Comparison of ENCODE assay signal across 8 cellular contexts in the genomic region with DNA sequence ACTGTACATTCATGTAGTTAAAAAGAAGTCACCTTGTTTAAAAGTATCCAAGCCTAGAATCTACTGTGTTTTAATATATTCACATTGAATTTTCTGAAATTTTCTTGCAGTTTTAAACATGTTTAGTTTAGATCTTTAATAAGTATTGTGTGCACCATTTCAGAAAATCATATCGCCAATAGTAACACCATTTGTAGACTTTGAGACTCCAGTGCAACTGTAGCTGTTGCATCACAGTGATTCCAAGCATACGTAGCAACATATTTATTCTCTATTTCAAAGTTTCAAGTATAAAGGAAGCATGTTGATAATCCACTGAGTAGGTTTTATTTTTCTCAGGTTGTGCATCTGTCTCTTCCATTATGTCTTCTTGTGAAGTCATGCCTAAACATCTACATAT.
"Had no signal": no experiment of that assay in that cellular context is flagged by ENCODE, and none has a peak within 500 bp of the region (broad histone marks: within the 10 kb centered on the region; RNA-seq: fewer than 3 reads in every experiment).

No MANE protein-coding gene starts in this region.

- FAIRE-seq: G401.6, GM12878, GM12891, GM12892, GM18507, GM19239 had no signal

- H3K4me3 ChIP-seq: GM12878 had no signal

- DNase-seq: GDM1, GF-D8 had no signal

- ATAC-seq: GM12878 had no signal
